Comparison of ENCODE assay signal across 30 cellular contexts in the genomic region with DNA sequence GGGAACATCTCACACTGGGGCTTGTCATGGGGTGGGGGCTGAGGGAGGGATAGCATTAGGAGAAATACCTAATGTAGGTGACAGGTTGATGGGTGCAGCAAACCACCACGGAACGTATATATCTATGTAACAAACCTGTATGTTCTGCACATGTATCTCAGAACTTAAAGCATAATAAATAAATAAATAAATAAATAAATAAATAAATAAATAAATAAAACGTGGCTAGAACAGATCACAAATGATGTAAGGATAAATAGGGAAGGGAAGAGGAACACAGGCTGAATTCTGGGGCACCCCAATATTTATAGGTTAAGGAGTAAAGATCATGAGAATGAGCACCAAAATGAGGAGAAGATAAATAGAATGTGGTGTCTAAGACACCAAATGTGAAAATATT.
DNase-seq lines count a peak whose midpoint lies in the region; ATAC-seq, FAIRE-seq and TF ChIP-seq lines count a peak whose summit lies in the region.
"Had no signal": no experiment of that assay in that cellular context is flagged by ENCODE, and none has a peak within 500 bp of the region (broad histone marks: within the 10 kb centered on the region; RNA-seq: fewer than 3 reads in every experiment).

No MANE protein-coding gene starts in this region.

- no peak for TF ChIP-seq EP300 in A549 (IDR thresholded peaks at IDR 0.05)

- TF ChIP-seq POLR2A in A549 (IDR thresholded peaks at IDR 0.05; ENCODE audit: low read length) = no peak

- CTCF ChIA-PET in A549 (lab: Yijun Ruan, JAX) (no interaction called here), HEK293 (lab: Yijun Ruan, JAX) (no interaction called here)

- no peak overlapping the region for H3K27ac ChIP-seq in A549
- no peak overlapping the region for H3K27ac ChIP-seq in HEK293 (ENCODE audit: extremely low read depth, low read depth, low read length)
- H3K27ac ChIP-seq: 22Rv1; BLaER1; BLaER1 treated with 17β-estradiol and CSF1 and Interleukin-3, amounts not matched to agents 10 nM and 100 nM; C4-2B had no signal

- no peak for ATAC-seq in A549
- ATAC-seq: CD8-positive, alpha-beta T cell had no signal

- H3K4me3 ChIP-seq in A549 (no peak overlapping the region), HEK293 (ENCODE audit: low read depth, low read length) (no peak overlapping the region)
- H3K4me3 ChIP-seq: BLaER1; BLaER1 treated with 17β-estradiol and CSF1 and Interleukin-3, amounts not matched to agents 10 nM and 100 nM had no signal

- H3K4me1 ChIP-seq in A549 (no peaks in the 10 kb centered on the region), HEK293 (ENCODE audit: control insufficient read depth, insufficient read depth, low read length) (no peaks in the 10 kb centered on the region)
- H3K4me1 ChIP-seq: BE2C; BLaER1; BLaER1 treated with 17β-estradiol and CSF1 and Interleukin-3, amounts not matched to agents 10 nM and 100 nM; Caco-2 had no signal

- WGBS in A549 (ENCODE audit: missing lambda C conversion rate) = 62% methylated on average over 3 of the region's 3 CpGs

- POLR2A ChIA-PET in A549 (lab: Yijun Ruan, JAX) = no interaction called here
- POLR2A ChIA-PET in HEK293 (lab: Yijun Ruan, JAX) = no interaction called here

- TF ChIP-seq CTCF in A549 (IDR thresholded peaks at IDR 0.05) = no peak
- no peak for TF ChIP-seq CTCF in HEK293 (tag by site-specific recombination; IDR thresholded peaks at IDR 0.05)

- no peak for FAIRE-seq in A549 (lab: Jason Lieb, UNC)
- FAIRE-seq: A204.1, D721Med had no signal

- H3K9me3 ChIP-seq in A549 (no peaks in the 10 kb centered on the region), HEK293 (ENCODE audit: control insufficient read depth, insufficient read depth, low read depth, low read length) (no peaks in the 10 kb centered on the region)
- H3K9me3 ChIP-seq: BE2C; BLaER1; BLaER1 treated with 17β-estradiol and CSF1 and Interleukin-3, amounts not matched to agents 10 nM and 100 nM; Caco-2 had no signal

- no peak for TF ChIP-seq RAD21 in A549 (conservative IDR thresholded peaks at IDR 0.05 in 1 of 2, IDR thresholded peaks at IDR 0.05 in 1 of 2)

- DNase-seq in A549 (ENCODE audit: low read depth in 1 of 2, low spot score in 1 of 2) = no peak
- no peak for DNase-seq in H4 (ENCODE audit: low spot score)
- no peak for DNase-seq in SHP77 treated with DMSO at 0.1 percent for 48 hours (lab: John Stamatoyannopoulos, UW)
- DNase-seq: 8988T; ACHN; AML-193; BE2C; C1 segment of cervical spinal cord; Caco-2; Calu3; CD4-positive, alpha-beta memory T cell; CD4-positive, alpha-beta T cell; CD4-positive, CD25-positive, alpha-beta regulatory T cell; CD8-positive, alpha-beta memory T cell; CD8-positive, alpha-beta T cell; COR-L47; DMS 273 treated with DMSO at 0.1 percent for 48 hours; DMS153; DMS53; DMS79; DMS79 treated with DMSO at 0.1 percent for 48 hours; DND-41; EL had no signal

- no peak overlapping the region for H3K4me2 ChIP-seq in A549
- H3K4me2 ChIP-seq: BLaER1; BLaER1 treated with 17β-estradiol and CSF1 and Interleukin-3, amounts not matched to agents 10 nM and 100 nM had no signal

- no peaks in the 10 kb centered on the region for H3K36me3 ChIP-seq in HEK293 (ENCODE audit: control insufficient read depth in 2 of 2, insufficient read depth in 1 of 2, low read length in 2 of 2)
- H3K36me3 ChIP-seq: BE2C; BLaER1; BLaER1 treated with 17β-estradiol and CSF1 and Interleukin-3, amounts not matched to agents 10 nM and 100 nM had no signal

TF ChIP-seq in A549, 52 proteins besides CTCF, POLR2A, EP300 and RAD21:
- TF ChIP-seq SREBF2 (IDR thresholded peaks at IDR 0.05) (no peak), ZC3H11A (IDR thresholded peaks at IDR 0.05) (peak; percentile 53), CEBPB (IDR thresholded peaks at IDR 0.05) (no peak)

TF ChIP-seq in HEK293, 187 proteins besides CTCF, POLR2A, EP300 and RAD21 (continues in another document):
- TF ChIP-seq ZNF433 (tag by site-specific recombination; IDR thresholded peaks at IDR 0.05; ENCODE audit: low read depth) (peak; percentile 55; the same call in 1 of the 2 replicates), ZNF560 (tag by site-specific recombination; IDR thresholded peaks at IDR 0.05; ENCODE audit: borderline replicate concordance) (0 out of 2 replicates have a peak, but pooled peaks have one; percentile 42), ZNF623 (tag by site-specific recombination; IDR thresholded peaks at IDR 0.05) (peak; percentile 36; the same call in 1 of the 2 replicates), ZXDB (tag by site-specific recombination; IDR thresholded peaks at IDR 0.05) (0 out of 2 replicates have a peak, but pooled peaks have one; percentile 36), ZBTB8A (tag by site-specific recombination; IDR thresholded peaks at IDR 0.05) (peak; percentile 49), ZNF184 (tag by site-specific recombination; IDR thresholded peaks at IDR 0.05) (no peak), ZNF701 (tag by site-specific recombination; IDR thresholded peaks at IDR 0.05) (no peak), ZFP41 (tag by site-specific recombination; IDR thresholded peaks at IDR 0.05; ENCODE audit: borderline replicate concordance) (no peak), ZNF394 (tag by site-specific recombination; IDR thresholded peaks at IDR 0.05; ENCODE audit: borderline replicate concordance) (peak; percentile 81), ZNF202 (tag by site-specific recombination; IDR thresholded peaks at IDR 0.05; ENCODE audit: borderline replicate concordance) (peak; percentile 86), ZNF140 (tag by site-specific recombination; IDR thresholded peaks at IDR 0.05) (peak; percentile 78; the same call in 1 of the 2 replicates), GLI2 (tag by site-specific recombination; IDR thresholded peaks at IDR 0.05; ENCODE audit: borderline replicate concordance, low read depth) (no peak; the same call in 1 of the 2 replicates), ZNF555 (tag by site-specific recombination; conservative IDR thresholded peaks at IDR 0.05) (peak; percentile 72)
- TF ChIP-seq, protein P1, sequence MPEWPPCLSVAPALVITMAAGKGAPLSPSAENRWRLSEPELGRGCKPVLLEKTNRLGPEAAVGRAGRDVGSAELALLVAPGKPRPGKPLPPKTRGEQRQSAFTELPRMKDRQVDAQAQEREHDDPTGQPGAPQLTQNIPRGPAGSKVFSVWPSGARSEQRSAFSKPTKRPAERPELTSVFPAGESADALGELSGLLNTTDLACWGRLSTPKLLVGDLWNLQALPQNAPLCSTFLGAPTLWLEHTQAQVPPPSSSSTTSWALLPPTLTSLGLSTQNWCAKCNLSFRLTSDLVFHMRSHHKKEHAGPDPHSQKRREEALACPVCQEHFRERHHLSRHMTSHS (tag by site-specific recombination; IDR thresholded peaks at IDR 0.05) = no peak
- TF ChIP-seq, protein P2, sequence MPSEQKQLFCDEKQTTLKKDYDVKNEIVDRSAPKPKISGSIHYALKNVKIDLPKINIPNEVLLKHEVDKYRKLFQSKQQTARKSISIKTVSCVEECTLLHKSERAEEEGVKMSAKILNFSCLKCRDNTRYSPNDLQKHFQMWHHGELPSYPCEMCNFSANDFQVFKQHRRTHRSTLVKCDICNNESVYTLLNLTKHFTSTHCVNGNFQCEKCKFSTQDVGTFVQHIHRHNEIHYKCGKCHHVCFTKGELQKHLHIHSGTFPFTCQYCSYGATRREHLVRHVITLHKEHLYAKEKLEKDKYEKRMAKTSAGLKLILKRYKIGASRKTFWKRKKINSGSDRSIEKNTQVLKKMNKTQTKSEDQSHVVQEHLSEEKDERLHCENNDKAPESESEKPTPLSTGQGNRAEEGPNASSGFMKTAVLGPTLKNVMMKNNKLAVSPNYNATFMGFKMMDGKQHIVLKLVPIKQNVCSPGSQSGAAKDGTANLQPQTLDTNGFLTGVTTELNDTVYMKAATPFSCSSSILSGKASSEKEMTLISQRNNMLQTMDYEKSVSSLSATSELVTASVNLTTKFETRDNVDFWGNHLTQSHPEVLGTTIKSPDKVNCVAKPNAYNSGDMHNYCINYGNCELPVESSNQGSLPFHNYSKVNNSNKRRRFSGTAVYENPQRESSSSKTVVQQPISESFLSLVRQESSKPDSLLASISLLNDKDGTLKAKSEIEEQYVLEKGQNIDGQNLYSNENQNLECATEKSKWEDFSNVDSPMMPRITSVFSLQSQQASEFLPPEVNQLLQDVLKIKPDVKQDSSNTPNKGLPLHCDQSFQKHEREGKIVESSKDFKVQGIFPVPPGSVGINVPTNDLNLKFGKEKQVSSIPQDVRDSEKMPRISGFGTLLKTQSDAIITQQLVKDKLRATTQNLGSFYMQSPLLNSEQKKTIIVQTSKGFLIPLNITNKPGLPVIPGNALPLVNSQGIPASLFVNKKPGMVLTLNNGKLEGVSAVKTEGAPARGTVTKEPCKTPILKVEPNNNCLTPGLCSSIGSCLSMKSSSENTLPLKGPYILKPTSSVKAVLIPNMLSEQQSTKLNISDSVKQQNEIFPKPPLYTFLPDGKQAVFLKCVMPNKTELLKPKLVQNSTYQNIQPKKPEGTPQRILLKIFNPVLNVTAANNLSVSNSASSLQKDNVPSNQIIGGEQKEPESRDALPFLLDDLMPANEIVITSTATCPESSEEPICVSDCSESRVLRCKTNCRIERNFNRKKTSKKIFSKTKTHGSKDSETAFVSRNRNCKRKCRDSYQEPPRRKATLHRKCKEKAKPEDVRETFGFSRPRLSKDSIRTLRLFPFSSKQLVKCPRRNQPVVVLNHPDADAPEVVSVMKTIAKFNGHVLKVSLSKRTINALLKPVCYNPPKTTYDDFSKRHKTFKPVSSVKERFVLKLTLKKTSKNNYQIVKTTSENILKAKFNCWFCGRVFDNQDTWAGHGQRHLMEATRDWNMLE (tag by site-specific recombination; conservative IDR thresholded peaks at IDR 0.05; ENCODE audit: low read depth) = peak; percentile 70
